In the genomic region with DNA sequence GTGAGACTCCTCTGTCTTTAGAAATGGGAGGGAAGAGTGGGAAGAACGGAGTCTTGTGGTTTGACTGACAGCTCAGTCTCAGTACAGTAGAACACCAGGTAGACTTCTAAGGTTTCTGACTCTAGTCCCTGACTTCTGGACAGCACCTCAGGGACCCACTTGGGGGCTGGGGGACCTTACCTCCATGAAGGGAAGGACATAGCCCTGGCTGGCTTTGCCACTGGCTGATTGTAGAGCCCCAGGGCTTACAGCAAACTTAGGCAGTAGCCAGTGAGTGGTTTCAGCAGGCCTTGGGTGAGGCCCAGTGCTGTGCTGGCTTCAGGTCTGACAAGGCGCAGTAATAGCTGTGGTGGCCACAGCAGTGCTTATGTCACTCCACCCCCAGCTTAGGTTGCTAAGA, we compare ENCODE assay signal across 18 cellular contexts.
DNase-seq lines count a peak whose midpoint lies in the region; ATAC-seq and TF ChIP-seq lines count a peak whose summit lies in the region.
"Had no signal": no experiment of that assay in that cellular context is flagged by ENCODE, and none has a peak within 500 bp of the region (broad histone marks: within the 10 kb centered on the region; RNA-seq: fewer than 3 reads in every experiment).

No MANE protein-coding gene starts in this region.

- H3K36me3 Mint-ChIP-seq in stimulated activated memory B cell treated with anti-CD40 and anti-IgM and Interleukin-4, amounts not matched to agents 10 μg/mL and 1 μg/mL and 100 μg/mL, for 72 hours: no peaks in the 10 kb centered on the region
- H3K36me3 Mint-ChIP-seq: CD14-positive monocyte; CD8-positive, alpha-beta memory T cell had no signal

- no peak overlapping the region for H3K4me3 Mint-ChIP-seq in stimulated activated naive CD8-positive, alpha-beta T cell treated with anti-CD3 and anti-CD28 coated beads, Interleukin-15, amount 100 ng/mL, for 72 hours
- H3K4me3 Mint-ChIP-seq in stimulated activated memory B cell treated with anti-CD40 and anti-IgM and Interleukin-4, amounts not matched to agents 10 μg/mL and 1 μg/mL and 100 μg/mL, for 72 hours: no peak overlapping the region
- H3K4me3 Mint-ChIP-seq: CD14-positive monocyte; CD4-positive, alpha-beta T cell; CD8-positive, alpha-beta memory T cell had no signal

- H3K27ac Mint-ChIP-seq in stimulated activated naive CD8-positive, alpha-beta T cell treated with anti-CD3 and anti-CD28 coated beads, Interleukin-15, amount 100 ng/mL, for 72 hours: no peak overlapping the region
- no peak overlapping the region for H3K27ac Mint-ChIP-seq in stimulated activated memory B cell treated with anti-CD40 and anti-IgM and Interleukin-4, amounts not matched to agents 10 μg/mL and 1 μg/mL and 100 μg/mL, for 72 hours
- H3K27ac Mint-ChIP-seq: CD4-positive, alpha-beta T cell; CD8-positive, alpha-beta memory T cell had no signal

- in situ Hi-C loops in GM13977 (cut with MboI; ENCODE audit: low pct_unique_long_range_greater_than_20kb, low sequenced_read_pairs, unreplicated experiment): no loop called here

- no peak for TF ChIP-seq CTCF in GM13977 (IDR thresholded peaks at IDR 0.05; ENCODE audit: extremely low read depth, insufficient read depth, missing control alignments)

- H3K4me1 Mint-ChIP-seq in stimulated activated naive CD8-positive, alpha-beta T cell treated with anti-CD3 and anti-CD28 coated beads, Interleukin-15, amount 100 ng/mL, for 72 hours: no peaks in the 10 kb centered on the region
- no peaks in the 10 kb centered on the region for H3K4me1 Mint-ChIP-seq in stimulated activated memory B cell treated with anti-CD40 and anti-IgM and Interleukin-4, amounts not matched to agents 10 μg/mL and 1 μg/mL and 100 μg/mL, for 72 hours
- H3K4me1 Mint-ChIP-seq: CD14-positive monocyte; CD8-positive, alpha-beta memory T cell had no signal

- no peak for DNase-seq in stimulated activated naive CD8-positive, alpha-beta T cell treated with anti-CD3 and anti-CD28 coated beads, Interleukin-15, amount 100 ng/mL, for 72 hours
- no peak for DNase-seq in stimulated activated naive CD8-positive, alpha-beta T cell treated with anti-CD3 and anti-CD28 coated beads, Interleukin-15, Interleukin-2, amounts not matched to agents 100 U/mL and 50 U/mL, for 24 hours
- DNase-seq in posterior vena cava (ENCODE audit: low spot score) (peak; percentile 48), GM13977 (ENCODE audit: low spot score) (no peak), DMS 273 treated with DMSO at 0.1 percent for 48 hours (lab: John Stamatoyannopoulos, UW) (no peak), NCI-H128 (lab: John Stamatoyannopoulos, UW; ENCODE audit: unreplicated experiment) (no peak), AG08395 (ENCODE audit: low spot score) (no peak)
- DNase-seq: AML-193; BE2C; CD4-positive, alpha-beta T cell; CD8-positive, alpha-beta memory T cell; DMS79 treated with DMSO at 0.1 percent for 48 hours; GF-D8; GM23248; H7; HCEC 1CT had no signal

- peak; percentile 12 for ATAC-seq in stimulated activated naive CD8-positive, alpha-beta T cell treated with anti-CD3 and anti-CD28 coated beads, Interleukin-15, amount 100 ng/mL, for 72 hours
- ATAC-seq in stimulated activated naive CD8-positive, alpha-beta T cell treated with anti-CD3 and anti-CD28 coated beads, Interleukin-15, Interleukin-2, amounts not matched to agents 100 U/mL and 50 U/mL, for 24 hours: no peak
- ATAC-seq in stimulated activated memory B cell treated with anti-CD40 and anti-IgM and Interleukin-4, amounts not matched to agents 10 μg/mL and 1 μg/mL and 100 μg/mL, for 72 hours: peak; percentile 34

- no peaks in the 10 kb centered on the region for H3K9me3 Mint-ChIP-seq in stimulated activated naive CD8-positive, alpha-beta T cell treated with anti-CD3 and anti-CD28 coated beads, Interleukin-15, amount 100 ng/mL, for 72 hours
- no peaks in the 10 kb centered on the region for H3K9me3 Mint-ChIP-seq in stimulated activated memory B cell treated with anti-CD40 and anti-IgM and Interleukin-4, amounts not matched to agents 10 μg/mL and 1 μg/mL and 100 μg/mL, for 72 hours

- no peaks in the 10 kb centered on the region for H3K27me3 Mint-ChIP-seq in stimulated activated naive CD8-positive, alpha-beta T cell treated with anti-CD3 and anti-CD28 coated beads, Interleukin-15, amount 100 ng/mL, for 72 hours
- no peaks in the 10 kb centered on the region for H3K27me3 Mint-ChIP-seq in stimulated activated memory B cell treated with anti-CD40 and anti-IgM and Interleukin-4, amounts not matched to agents 10 μg/mL and 1 μg/mL and 100 μg/mL, for 72 hours
- H3K27me3 Mint-ChIP-seq: CD4-positive, alpha-beta T cell had no signal

- intact Hi-C loops in posterior vena cava (cut with DNase I): no loop called here
